27 cellular contexts compared by ENCODE assay signal in the genomic region with DNA sequence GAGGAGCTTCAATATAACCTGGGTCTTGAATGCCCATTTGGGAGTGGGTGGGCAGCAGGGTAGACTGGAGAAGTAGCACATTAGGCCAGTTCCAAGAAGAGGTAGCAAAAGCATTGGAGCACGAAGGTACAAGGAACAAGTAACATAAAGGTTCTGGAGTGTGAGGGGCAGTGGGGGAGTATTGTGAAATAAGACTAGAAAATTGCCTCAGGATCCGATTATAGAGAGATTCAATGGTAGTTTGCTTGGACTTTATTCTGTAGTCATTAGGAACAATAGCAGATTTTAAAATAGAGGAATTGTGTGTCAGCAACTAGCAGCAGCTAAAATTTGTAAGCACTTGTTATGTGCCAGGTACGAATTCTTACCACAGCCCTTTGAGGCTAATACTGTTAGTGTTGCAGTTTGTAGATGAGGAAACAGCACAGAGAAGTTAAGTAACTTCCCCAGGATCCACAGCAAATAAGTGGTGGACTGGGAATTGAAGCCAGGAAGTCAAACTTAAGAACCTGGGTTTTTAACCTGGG.
DNase-seq lines count a peak whose midpoint lies in the region; ATAC-seq and TF ChIP-seq lines count a peak whose summit lies in the region.
"Had no signal": no experiment of that assay in that cellular context is flagged by ENCODE, and none has a peak within 500 bp of the region (broad histone marks: within the 10 kb centered on the region; RNA-seq: fewer than 3 reads in every experiment).

No MANE protein-coding gene starts in this region.

- TF ChIP-seq CTCF in Loucy (conservative IDR thresholded peaks at IDR 0.05; ENCODE audit: low read length) (no peak), WTC11 (IDR thresholded peaks at IDR 0.05) (no peak), neural crest cell (conservative IDR thresholded peaks at IDR 0.05) (no peak), esophagus squamous epithelium (IDR thresholded peaks at IDR 0.05) (no peak)

- DNase-seq in WTC11 (ENCODE audit: low spot score) (no peak), neural crest cell (ENCODE audit: low read depth, low spot score) (no peak), 8988T (no peak), NCI-H1092 treated with DMSO at 0.1 percent for 48 hours (lab: John Stamatoyannopoulos, UW) (no peak), esophagus squamous epithelium (lab: John Stamatoyannopoulos, UW) (no peak)
- DNase-seq: ACHN; activated CD4-positive, alpha-beta memory T cell treated with anti-CD3 and anti-CD28 coated beads for 36 hours; activated CD8-positive, alpha-beta memory T cell treated with anti-CD3 and anti-CD28 coated beads, Interleukin-2, amount 50 U/mL, for 4 hours; activated naive CD4-positive, alpha-beta T cell treated with anti-CD3 and anti-CD28 coated beads, Interleukin-2, amount 50 U/mL, for 16 hours; amygdala; BE2C; DMS153; effector CD8-positive, alpha-beta T cell; head of caudate nucleus; KG1; kidney; NCI-H1694; NCI-H524 treated with DMSO at 0.1 percent for 48 hours; posterior cingulate gyrus; stimulated activated naive CD4-positive, alpha-beta T cell treated with Interleukin-2 at 50 U/mL for 16 hours; T-helper 1 cell had no signal

- H3K9me3 Mint-ChIP-seq in WTC11 (no peaks in the 10 kb centered on the region), neural crest cell (peaks cover 3% of the 10 kb centered on the region)
- H3K9me3 Mint-ChIP-seq: activated CD4-positive, alpha-beta memory T cell treated with anti-CD3 and anti-CD28 coated beads for 36 hours; neural progenitor cell had no signal

- CTCF ChIA-PET in WTC11 (lab: Charles Lee), result no interaction called here

- peaks cover 0 to 14% (median 9%) of the 10 kb centered on the region in 11 experiments; a peak in 12 of 22 replicates for H3K9me3 ChIP-seq in BLaER1 treated with 17β-estradiol and CSF1 and Interleukin-3, amounts not matched to agents 10 nM and 100 nM (replicated peaks in 1 of 11)
- H3K9me3 ChIP-seq in Loucy (ENCODE audit: insufficient read depth, low read depth, low read length) (no peaks in the 10 kb centered on the region), esophagus squamous epithelium (no peaks in the 10 kb centered on the region)
- H3K9me3 ChIP-seq: BE2C, thoracic aorta had no signal

- TF ChIP-seq POLR2A in esophagus squamous epithelium (IDR thresholded peaks at IDR 0.05), result no peak

- H3F3A ChIP-seq in Loucy (ENCODE audit: low read depth), result no peaks in the 10 kb centered on the region

- H3K4me1 ChIP-seq in BLaER1 treated with 17β-estradiol and CSF1 and Interleukin-3, amounts not matched to agents 10 nM and 100 nM, result peaks cover 8 to 53% (median 29%) of the 10 kb centered on the region in 10 experiments; a peak in 18 of 20 replicates
- H3K4me1 ChIP-seq in Loucy (ENCODE audit: insufficient read depth, low read length, poor library complexity, severe bottlenecking), result peaks cover 39% of the 10 kb centered on the region
- peaks cover 34 to 88% (median 53%) of the 10 kb centered on the region in 3 donors for H3K4me1 ChIP-seq in esophagus squamous epithelium
- H3K4me1 ChIP-seq: neural progenitor cell had no signal

- 37 to 50% methylated on average over 3 of the region's 3 CpGs for WGBS in esophagus squamous epithelium, 2 donors

- H3K79me2 ChIP-seq in Loucy (ENCODE audit: insufficient read depth, low read length), result 0 out of 2 replicates have a peak, but pooled peaks cover 5% of the 10 kb centered on the region

- no peak for ATAC-seq in WTC11
- ATAC-seq in HG03442 (IDR thresholded peaks at IDR 0.05; ENCODE audit: unreplicated experiment), result no peak
- ATAC-seq: activated CD4-positive, CD25-positive, alpha-beta regulatory T cell treated with anti-CD3 and anti-CD28 coated beads, Interleukin-2, amount 50 U/mL, for 24 hours had no signal

- H3K36me3 ChIP-seq in BLaER1 treated with 17β-estradiol and CSF1 and Interleukin-3, amounts not matched to agents 10 nM and 100 nM, result peaks cover 9 to 30% (median 14%) of the 10 kb centered on the region in 11 experiments; a peak in 20 of 22 replicates
- H3K36me3 ChIP-seq in Loucy (ENCODE audit: insufficient read depth, low read length) (no peaks in the 10 kb centered on the region), esophagus squamous epithelium (no peaks in the 10 kb centered on the region)
- H3K36me3 ChIP-seq: BE2C, neural progenitor cell, thoracic aorta had no signal

- H2AFZ ChIP-seq in Loucy (ENCODE audit: low read length), result no peak overlapping the region
- H2AFZ ChIP-seq: neural progenitor cell had no signal

- H3K27me3 ChIP-seq in BLaER1 treated with 17β-estradiol and CSF1 and Interleukin-3, amounts not matched to agents 10 nM and 100 nM, result no peaks in the 10 kb centered on the region
- H3K27me3 ChIP-seq in Loucy (ENCODE audit: insufficient read depth, low read length, poor library complexity, severe bottlenecking), result no peaks in the 10 kb centered on the region
- H3K27me3 ChIP-seq in esophagus squamous epithelium, result no peaks in the 10 kb centered on the region
- H3K27me3 ChIP-seq: BE2C, neural progenitor cell had no signal

- no peak overlapping the region for H3K4me3 Mint-ChIP-seq in WTC11
- H3K4me3 Mint-ChIP-seq in neural crest cell, result no peak overlapping the region
- H3K4me3 Mint-ChIP-seq: activated CD4-positive, alpha-beta memory T cell treated with anti-CD3 and anti-CD28 coated beads for 36 hours; neural progenitor cell had no signal

- H3K9me2 ChIP-seq in Loucy (replicated peaks; ENCODE audit: low read depth, low read length), result no peaks in the 10 kb centered on the region

- H3K4me1 Mint-ChIP-seq in WTC11 (peaks cover 3% of the 10 kb centered on the region; the same call in 1 of the 2 replicates), neural crest cell (peaks cover 25% of the 10 kb centered on the region)

- H4K20me1 ChIP-seq in BLaER1 treated with 17β-estradiol and CSF1 and Interleukin-3, amounts not matched to agents 10 nM and 100 nM, result peaks cover 0 to 22% (median 0%) of the 10 kb centered on the region in 11 experiments; a peak in 2 of 22 replicates
- H4K20me1 ChIP-seq in Loucy (ENCODE audit: insufficient read depth, low read length, poor library complexity, severe bottlenecking), result no peaks in the 10 kb centered on the region

- no peaks in the 10 kb centered on the region for H3K27me3 Mint-ChIP-seq in WTC11 (ENCODE audit: low read depth)
- no peaks in the 10 kb centered on the region for H3K27me3 Mint-ChIP-seq in neural crest cell (ENCODE audit: low read depth)
- H3K27me3 Mint-ChIP-seq: activated CD4-positive, alpha-beta memory T cell treated with anti-CD3 and anti-CD28 coated beads for 36 hours had no signal

- peak overlapping the region; percentile 17; the same call in 1 of the 2 replicates for H3K27ac Mint-ChIP-seq in WTC11
- peak overlapping the region; percentile 9 for H3K27ac Mint-ChIP-seq in neural crest cell (ENCODE audit: unreplicated experiment)
- H3K27ac Mint-ChIP-seq: activated CD4-positive, alpha-beta memory T cell treated with anti-CD3 and anti-CD28 coated beads for 36 hours; neural progenitor cell had no signal

- peak overlapping the region in 7 of 11 experiments; percentile 2 to 47 (median 14); a peak in 8 of 22 replicates for H3K4me2 ChIP-seq in BLaER1 treated with 17β-estradiol and CSF1 and Interleukin-3, amounts not matched to agents 10 nM and 100 nM
- H3K4me2 ChIP-seq in Loucy (ENCODE audit: low read depth, low read length, poor library complexity, severe bottlenecking), result peak overlapping the region; percentile 32
- H3K4me2 ChIP-seq: neural progenitor cell had no signal

- no peak overlapping the region for H3K9ac ChIP-seq in BLaER1 treated with 17β-estradiol and CSF1 and Interleukin-3, amounts not matched to agents 10 nM and 100 nM
- peak overlapping the region; percentile 10 for H3K9ac ChIP-seq in Loucy (ENCODE audit: low read depth, low read length, poor library complexity, severe bottlenecking)
- H3K9ac ChIP-seq: neural progenitor cell had no signal

- no peak overlapping the region for H3K4me3 ChIP-seq in BLaER1 treated with 17β-estradiol and CSF1 and Interleukin-3, amounts not matched to agents 10 nM and 100 nM
- no peak overlapping the region for H3K4me3 ChIP-seq in Loucy (ENCODE audit: low read length, poor library complexity, severe bottlenecking)
- no peak overlapping the region for H3K4me3 ChIP-seq in esophagus squamous epithelium
- H3K4me3 ChIP-seq: neural progenitor cell, thoracic aorta had no signal

- no peaks in the 10 kb centered on the region for H3K36me3 Mint-ChIP-seq in WTC11
- H3K36me3 Mint-ChIP-seq in neural crest cell (ENCODE audit: low read depth), result no peaks in the 10 kb centered on the region
- H3K36me3 Mint-ChIP-seq: activated CD4-positive, alpha-beta memory T cell treated with anti-CD3 and anti-CD28 coated beads for 36 hours had no signal

- intact Hi-C loops in esophagus squamous epithelium (cut with DNase I), result no loop called here

- H3K27ac ChIP-seq in BLaER1 treated with 17β-estradiol and CSF1 and Interleukin-3, amounts not matched to agents 10 nM and 100 nM, result no peak overlapping the region
- H3K27ac ChIP-seq in esophagus squamous epithelium, result no peak overlapping the region
- H3K27ac ChIP-seq: neural progenitor cell, thoracic aorta had no signal

- POLR2A ChIA-PET in WTC11 (lab: Charles Lee), result no interaction called here

TF ChIP-seq in WTC11, 78 proteins besides CTCF, POLR2A, EP300 and RAD21:
- TF ChIP-seq, protein P1, sequence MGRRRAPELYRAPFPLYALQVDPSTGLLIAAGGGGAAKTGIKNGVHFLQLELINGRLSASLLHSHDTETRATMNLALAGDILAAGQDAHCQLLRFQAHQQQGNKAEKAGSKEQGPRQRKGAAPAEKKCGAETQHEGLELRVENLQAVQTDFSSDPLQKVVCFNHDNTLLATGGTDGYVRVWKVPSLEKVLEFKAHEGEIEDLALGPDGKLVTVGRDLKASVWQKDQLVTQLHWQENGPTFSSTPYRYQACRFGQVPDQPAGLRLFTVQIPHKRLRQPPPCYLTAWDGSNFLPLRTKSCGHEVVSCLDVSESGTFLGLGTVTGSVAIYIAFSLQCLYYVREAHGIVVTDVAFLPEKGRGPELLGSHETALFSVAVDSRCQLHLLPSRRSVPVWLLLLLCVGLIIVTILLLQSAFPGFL (CRISPR knock-in tag; IDR thresholded peaks at IDR 0.05; ENCODE audit: borderline replicate concordance), result no peak
- TF ChIP-seq ZNF219 (CRISPR knock-in tag; IDR thresholded peaks at IDR 0.05; ENCODE audit: borderline replicate concordance), result no peak
- TF ChIP-seq FOXP1 (CRISPR knock-in tag; IDR thresholded peaks at IDR 0.05; ENCODE audit: borderline replicate concordance), result no peak
- no peak for TF ChIP-seq NFATC4 (CRISPR knock-in tag; IDR thresholded peaks at IDR 0.05)
- TF ChIP-seq NFYB (CRISPR knock-in tag; conservative IDR thresholded peaks at IDR 0.05; ENCODE audit: low read depth), result no peak
- TF ChIP-seq RORB (CRISPR knock-in tag; IDR thresholded peaks at IDR 0.05), result no peak
- TF ChIP-seq JUN (CRISPR knock-in tag; IDR thresholded peaks at IDR 0.05), result no peak
